28 cellular contexts compared by ENCODE assay signal in the genomic region with DNA sequence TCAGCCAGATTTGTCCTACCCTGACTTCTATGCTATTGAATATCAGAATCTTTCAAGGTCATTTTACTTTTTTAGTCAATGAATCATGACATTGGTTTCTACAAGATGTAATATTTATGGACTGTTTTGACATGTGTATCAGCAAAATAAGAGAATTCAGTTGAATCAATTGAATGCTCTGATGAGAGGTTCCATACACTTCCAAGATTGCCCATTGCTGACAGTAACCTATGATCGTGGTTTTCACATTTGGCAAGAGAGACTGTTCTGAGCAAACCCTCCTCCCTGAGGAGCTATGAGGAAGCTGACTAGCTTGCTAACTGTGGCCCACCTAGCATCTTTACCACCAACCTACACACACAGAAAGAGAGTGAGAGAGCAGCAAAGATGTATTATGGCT. TPM values are rescaled to one million over a fixed set of nuclear protein-coding genes. Genes with fewer than 3 reads are reported as not detected.
DNase-seq lines count a peak whose midpoint lies in the region; ATAC-seq and TF ChIP-seq lines count a peak whose summit lies in the region.
"Had no signal": no experiment of that assay in that cellular context is flagged by ENCODE, and none has a peak within 500 bp of the region (broad histone marks: within the 10 kb centered on the region; RNA-seq: fewer than 3 reads in every experiment).

No MANE protein-coding gene starts in this region.

- no peak overlapping the region for H4K5ac ChIP-seq in H9 (ENCODE audit: insufficient read length, low read depth, low read length)

- CTCF ChIA-PET in PC-3 (lab: Charles Lee), result no interaction called here

- H2AFZ ChIP-seq in PC-3 (ENCODE audit: low read length) (no peak overlapping the region), H9 (ENCODE audit: low read length) (no peak overlapping the region), hepatocyte (no peak overlapping the region)

- DNase-seq in ELR (ENCODE audit: low read depth) (peak; percentile 49), PC-3 (peak; percentile 40), epithelial cell of prostate (ENCODE audit: low read depth, low spot score) (no peak), H9 (no peak), hepatocyte (ENCODE audit: low spot score) (no peak), foreskin melanocyte (no peak), hippocampal formation (lab: John Stamatoyannopoulos, UW) (no peak)
- DNase-seq: activated CD4-positive, alpha-beta memory T cell treated with anti-CD3 and anti-CD28 coated beads, Interleukin-2, amount 10 ng/mL, durations not matched to agents 7 days and 5 days; activated CD8-positive, alpha-beta memory T cell treated with anti-CD3 and anti-CD28 coated beads, Interleukin-2, amount 50 U/mL, for 4 hours; activated naive CD4-positive, alpha-beta T cell treated with anti-CD3 and anti-CD28 coated beads, Interleukin-2, amount 10 ng/mL, durations not matched to agents 7 days and 5 days; adrenal gland; brain microvascular endothelial cell; heart left ventricle; lower lobe of right lung; mucosa of descending colon; natural killer cell; NCI-H2029; NCI-H526; occipital lobe; psoas muscle; substantia nigra had no signal

- no peak overlapping the region for H2BK12ac ChIP-seq in H9 (ENCODE audit: insufficient read length, low read depth, low read length)

- H3K36me3 Mint-ChIP-seq in nephron (ENCODE audit: low read depth), result no peaks in the 10 kb centered on the region
- no peaks in the 10 kb centered on the region for H3K36me3 Mint-ChIP-seq in H9 (ENCODE audit: insufficient read depth in 1 of 3, low read depth in 3 of 3)
- H3K36me3 Mint-ChIP-seq: activated naive CD4-positive, alpha-beta T cell treated with anti-CD3 and anti-CD28 coated beads, Interleukin-2, amount 10 ng/mL, durations not matched to agents 7 days and 5 days; IgD-negative memory B cell; natural killer cell; stimulated activated memory B cell treated with anti-CD40 and anti-IgM and Interleukin-4, amounts not matched to agents 10 μg/mL and 1 μg/mL and 100 μg/mL, for 72 hours; type B pancreatic cell had no signal

- H3K9me2 ChIP-seq in PC-3 (replicated peaks; ENCODE audit: low read length) (no peaks in the 10 kb centered on the region), hepatocyte (replicated peaks; ENCODE audit: insufficient read depth) (no peaks in the 10 kb centered on the region)

- H3T11ph ChIP-seq in H9 (ENCODE audit: low read length), result no peak overlapping the region

- peaks cover 56% of the 10 kb centered on the region for H3K4me1 Mint-ChIP-seq in nephron
- H3K4me1 Mint-ChIP-seq in H9, result peaks cover 33 to 34% of the 10 kb centered on the region in 2 experiments
- H3K4me1 Mint-ChIP-seq: activated CD4-positive, alpha-beta memory T cell treated with anti-CD3 and anti-CD28 coated beads, Interleukin-2, amount 10 ng/mL, durations not matched to agents 7 days and 5 days; activated naive CD4-positive, alpha-beta T cell treated with anti-CD3 and anti-CD28 coated beads, Interleukin-2, amount 10 ng/mL, durations not matched to agents 7 days and 5 days; IgD-negative memory B cell; natural killer cell; stimulated activated memory B cell treated with anti-CD40 and anti-IgM and Interleukin-4, amounts not matched to agents 10 μg/mL and 1 μg/mL and 100 μg/mL, for 72 hours had no signal

- no peak overlapping the region for H3K18ac ChIP-seq in H9 (ENCODE audit: insufficient read length, low read depth, low read length)

- H3K9ac ChIP-seq in PC-3 (ENCODE audit: low read length) (peak overlapping the region; percentile 97), H9 (ENCODE audit: extremely low read depth, insufficient read length, low read length) (no peak overlapping the region)
- H3K9ac ChIP-seq: BLaER1 had no signal

- WGBS in H9 (ENCODE audit: extremely low coverage, insufficient read length, low lambda C conversion rate), result no CpG with 5 or more reads among the region's 1 CpG
- WGBS in hepatocyte (ENCODE audit: low lambda C conversion rate, missing lambda C conversion rate), result 100% methylated on average over 1 of the region's 1 CpG

- H3K79me2 ChIP-seq in PC-3 (ENCODE audit: low read length) (no peaks in the 10 kb centered on the region), H9 (ENCODE audit: insufficient read depth, low read length) (no peaks in the 10 kb centered on the region), hepatocyte (no peaks in the 10 kb centered on the region)

- no peak overlapping the region for H3K56ac ChIP-seq in H9 (ENCODE audit: insufficient read length, low read depth, low read length)

- H3K27me3 ChIP-seq in PC-3 (ENCODE audit: low read length) (no peaks in the 10 kb centered on the region), H9 (ENCODE audit: insufficient read depth, low read length) (no peaks in the 10 kb centered on the region), hepatocyte (no peaks in the 10 kb centered on the region)
- H3K27me3 ChIP-seq: adrenal gland, BLaER1, brain microvascular endothelial cell, heart left ventricle had no signal

- H3K4me2 ChIP-seq in PC-3 (ENCODE audit: low read length) (0 out of 2 replicates have a peak overlapping the region, but pooled peaks have one; percentile 48), H9 (ENCODE audit: insufficient read depth, insufficient read length, low read length) (no peak overlapping the region), hepatocyte (no peak overlapping the region)
- H3K4me2 ChIP-seq: BLaER1 had no signal

- H2BK15ac ChIP-seq in H9 (ENCODE audit: low read depth, low read length), result no peak overlapping the region

- H3K36me3 ChIP-seq in PC-3 (ENCODE audit: low read depth, low read length) (no peaks in the 10 kb centered on the region), hepatocyte (replicated peaks; ENCODE audit: insufficient read depth, low read depth) (no peaks in the 10 kb centered on the region)
- H3K36me3 ChIP-seq: adrenal gland, BLaER1, brain microvascular endothelial cell, heart left ventricle, lower lobe of right lung had no signal

- no peaks in the 10 kb centered on the region for H3K23me2 ChIP-seq in H9 (ENCODE audit: insufficient read length, low read depth, low read length, poor library complexity, severe bottlenecking)

- H3K4me3 Mint-ChIP-seq in nephron (peak overlapping the region in 1 of 3 experiments; percentile 8), H9 (no peak overlapping the region)
- H3K4me3 Mint-ChIP-seq: activated CD4-positive, alpha-beta memory T cell treated with anti-CD3 and anti-CD28 coated beads, Interleukin-2, amount 10 ng/mL, durations not matched to agents 7 days and 5 days; activated naive CD4-positive, alpha-beta T cell treated with anti-CD3 and anti-CD28 coated beads, Interleukin-2, amount 10 ng/mL, durations not matched to agents 7 days and 5 days; IgD-negative memory B cell; natural killer cell; stimulated activated memory B cell treated with anti-CD40 and anti-IgM and Interleukin-4, amounts not matched to agents 10 μg/mL and 1 μg/mL and 100 μg/mL, for 72 hours; type B pancreatic cell had no signal

- peaks cover 3% of the 10 kb centered on the region for H3K27me3 Mint-ChIP-seq in nephron (ENCODE audit: low read depth)
- peaks cover 1% of the 10 kb centered on the region; the same call in 1 of the 2 replicates for H3K27me3 Mint-ChIP-seq in H9 (ENCODE audit: low read depth)
- H3K27me3 Mint-ChIP-seq: activated naive CD4-positive, alpha-beta T cell treated with anti-CD3 and anti-CD28 coated beads, Interleukin-2, amount 10 ng/mL, durations not matched to agents 7 days and 5 days had no signal

- ATAC-seq in PC-3, result no peak
- ATAC-seq: heart left ventricle; lower lobe of right lung; mucosa of descending colon; natural killer cell; psoas muscle; Right ventricle myocardium inferior; stimulated activated memory B cell treated with anti-CD40 and anti-IgM and Interleukin-4, amounts not matched to agents 10 μg/mL and 1 μg/mL and 100 μg/mL, for 72 hours had no signal

- H3K9me3 ChIP-seq in PC-3 (ENCODE audit: low read length) (no peaks in the 10 kb centered on the region), H9 (ENCODE audit: control insufficient read depth, low read depth, low read length) (no peaks in the 10 kb centered on the region), hepatocyte (ENCODE audit: low read depth) (no peaks in the 10 kb centered on the region)
- H3K9me3 ChIP-seq: adrenal gland, BLaER1, heart left ventricle, lower lobe of right lung, mucosa of descending colon, psoas muscle had no signal

- no peak overlapping the region for H2BK5ac ChIP-seq in H9 (ENCODE audit: insufficient read length, low read length)

- H3K27ac Mint-ChIP-seq in nephron, result peak overlapping the region; percentile 45 to 82 (median 66)
- no peak overlapping the region; a peak in 1 of 7 replicates for H3K27ac Mint-ChIP-seq in H9
- H3K27ac Mint-ChIP-seq: activated CD4-positive, alpha-beta memory T cell treated with anti-CD3 and anti-CD28 coated beads, Interleukin-2, amount 10 ng/mL, durations not matched to agents 7 days and 5 days; activated naive CD4-positive, alpha-beta T cell treated with anti-CD3 and anti-CD28 coated beads, Interleukin-2, amount 10 ng/mL, durations not matched to agents 7 days and 5 days; IgD-negative memory B cell; natural killer cell; stimulated activated memory B cell treated with anti-CD40 and anti-IgM and Interleukin-4, amounts not matched to agents 10 μg/mL and 1 μg/mL and 100 μg/mL, for 72 hours; type B pancreatic cell had no signal

- H2BK120ac ChIP-seq in H9 (ENCODE audit: low read depth, low read length, poor library complexity, severe bottlenecking), result no peak overlapping the region

- H4K91ac ChIP-seq in H9 (ENCODE audit: insufficient read length, low read depth, low read length), result no peak overlapping the region

- no peak overlapping the region for H3K4me3 ChIP-seq in PC-3 (ENCODE audit: low read length)
- H3K4me3 ChIP-seq in hepatocyte, result no peak overlapping the region
- H3K4me3 ChIP-seq: adrenal gland, BLaER1, heart left ventricle, lower lobe of right lung, mucosa of descending colon, psoas muscle had no signal

- H3K9me3 Mint-ChIP-seq in nephron (no peaks in the 10 kb centered on the region), H9 (no peaks in the 10 kb centered on the region; a peak in 1 of 5 replicates)
- H3K9me3 Mint-ChIP-seq: activated CD4-positive, alpha-beta memory T cell treated with anti-CD3 and anti-CD28 coated beads, Interleukin-2, amount 10 ng/mL, durations not matched to agents 7 days and 5 days; activated naive CD4-positive, alpha-beta T cell treated with anti-CD3 and anti-CD28 coated beads, Interleukin-2, amount 10 ng/mL, durations not matched to agents 7 days and 5 days; IgD-negative memory B cell; natural killer cell; stimulated activated memory B cell treated with anti-CD40 and anti-IgM and Interleukin-4, amounts not matched to agents 10 μg/mL and 1 μg/mL and 100 μg/mL, for 72 hours; type B pancreatic cell had no signal

- H3K79me1 ChIP-seq in H9 (ENCODE audit: insufficient read depth, low read depth, low read length, poor library complexity, severe bottlenecking), result no peaks in the 10 kb centered on the region

- peaks cover 3% of the 10 kb centered on the region for H3F3A ChIP-seq in PC-3 (ENCODE audit: low read length, unreplicated experiment)

- H4K8ac ChIP-seq in H9 (replicated peaks; ENCODE audit: insufficient read length, low read depth, low read length), result no peak overlapping the region

- H3K4me1 ChIP-seq in PC-3 (ENCODE audit: insufficient read depth, low read length), result peaks cover 76% of the 10 kb centered on the region
- H3K4me1 ChIP-seq in H9 (ENCODE audit: insufficient read depth, low read length), result no peaks in the 10 kb centered on the region
- no peaks in the 10 kb centered on the region for H3K4me1 ChIP-seq in hepatocyte (ENCODE audit: insufficient read depth)
- H3K4me1 ChIP-seq: BLaER1, lower lobe of right lung, psoas muscle had no signal

- H3K23ac ChIP-seq in H9 (ENCODE audit: insufficient read length, low read depth, low read length), result no peak overlapping the region

- TF ChIP-seq CTCF in PC-3 (conservative IDR thresholded peaks at IDR 0.05; ENCODE audit: low read depth, low read length) (no peak), nephron (IDR thresholded peaks at IDR 0.05; ENCODE audit: unreplicated experiment in 3 of 3) (no peak), H9 (conservative IDR thresholded peaks at IDR 0.05) (no peak), hepatocyte (IDR thresholded peaks at IDR 0.05; ENCODE audit: poor library complexity) (no peak)

- no peak overlapping the region for H2AK5ac ChIP-seq in H9 (ENCODE audit: insufficient read length, low read length)

- POLR2A ChIA-PET in PC-3 (lab: Charles Lee; ENCODE audit: unreplicated experiment), result interaction anchor here (1.2 kb wide), 1 partner anchor 68 kb away, joined by 5 read pairs; no protein-coding TSS in a partner anchor

- no TSS peak for BruUV-seq in PC-3 (replicated peaks; lab: Mats Ljungman, UMichigan)

- H4K20me1 ChIP-seq in PC-3 (ENCODE audit: low read length), result no peaks in the 10 kb centered on the region
- H4K20me1 ChIP-seq in H9 (ENCODE audit: control insufficient read depth, insufficient read depth, insufficient read length), result no peaks in the 10 kb centered on the region
- no peaks in the 10 kb centered on the region for H4K20me1 ChIP-seq in hepatocyte (ENCODE audit: insufficient read depth, poor library complexity, severe bottlenecking)
- H4K20me1 ChIP-seq: BLaER1 had no signal

- no peak overlapping the region for H3K14ac ChIP-seq in H9 (ENCODE audit: insufficient read depth, low read length)

- no peak overlapping the region for H2BK20ac ChIP-seq in H9 (ENCODE audit: low read depth, low read length, poor library complexity, severe bottlenecking)

- no peak overlapping the region for H3K4ac ChIP-seq in H9 (ENCODE audit: low read depth, low read length)

- intact Hi-C loops in PC-3 (cut with micrococcal nuclease), result no loop called here

- H3K27ac ChIP-seq in PC-3 (ENCODE audit: low read length) (peak overlapping the region; percentile 100), epithelial cell of prostate (peak overlapping the region; percentile 99), H9 (ENCODE audit: insufficient read length, low read depth, low read length) (no peak overlapping the region), hepatocyte (no peak overlapping the region)
- H3K27ac ChIP-seq: adrenal gland, BLaER1, brain microvascular endothelial cell, heart left ventricle, lower lobe of right lung, psoas muscle had no signal

RNA-seq across cellular contexts. Expression of a gene that starts 56.7 kb away (rescaled TPM):
- total RNA-seq in PC-3 (2014; rRNA removed) (403 and 407 TPM in 2 replicates), H9 (2021) (109 and 111 TPM in 2 replicates), hepatocyte (15.3 and 18.4 TPM in 2 replicates)
- 32.6 and 35.4 TPM in 2 replicates for polyA plus RNA-seq in hepatocyte
- total RNA-seq: activated CD4-positive, alpha-beta memory T cell treated with anti-CD3 and anti-CD28 coated beads, Interleukin-2, amount 10 ng/mL, durations not matched to agents 7 days and 5 days; natural killer cell; T-helper 2 cell treated with Interferon-gamma antibody and Interleukin-4, amounts not matched to agents 100 ng/mL and 5 ng/mL, for 36 hours had no signal
- polyA plus RNA-seq: IgD-negative memory B cell had no signal

Comparison
In these comparisons a context has a peak if more than half of its experiments do, and no peak if none do; other contexts are left out.
1. DNase-seq: peak in ELR (single experiment) and PC-3 (single experiment); none in epithelial cell of prostate (single experiment), H9 (single experiment), hepatocyte (single experiment), foreskin melanocyte (single experiment) and hippocampal formation (0 of 2).
2. H3K27ac ChIP-seq: peak in PC-3 (single experiment) and epithelial cell of prostate (single experiment); none in H9 (single experiment) and hepatocyte (single experiment).
3. H3K27ac Mint-ChIP-seq: peak in nephron (3 of 3); none in H9 (0 of 3).